In genomic region chr11:115606223-115607220, GRCh38 we compare ENCODE assay signal across 12 cellular contexts.
DNase-seq lines count a peak whose midpoint lies in the region; ATAC-seq and TF ChIP-seq lines count a peak whose summit lies in the region.
"Had no signal": no experiment of that assay in that cellular context is flagged by ENCODE, and none has a peak within 500 bp of the region (broad histone marks: within the 10 kb centered on the region; RNA-seq: fewer than 3 reads in every experiment).

No MANE protein-coding gene starts in this region.

- ATAC-seq in thoracic aorta (ENCODE audit: insufficient number of reproducible peaks, low FRiP score, low read depth) = no peak
- ATAC-seq in GM21515 (IDR thresholded peaks at IDR 0.05; ENCODE audit: unreplicated experiment) = no peak
- no peak for ATAC-seq in GM21737 (IDR thresholded peaks at IDR 0.05; ENCODE audit: unreplicated experiment)

- H3K9me3 ChIP-seq in right atrium auricular region = no peaks in the 10 kb centered on the region
- H3K9me3 ChIP-seq in thoracic aorta = no peaks in the 10 kb centered on the region

- H3K4me3 ChIP-seq in right atrium auricular region (no peak overlapping the region), thoracic aorta (peak overlapping the region; percentile 26)

- H3K27me3 ChIP-seq in right atrium auricular region = no peaks in the 10 kb centered on the region
- no peaks in the 10 kb centered on the region for H3K27me3 ChIP-seq in thoracic aorta (replicated peaks; ENCODE audit: insufficient read depth)

- H3K4me1 ChIP-seq in right atrium auricular region (peaks cover 0 to 24% of the 10 kb centered on the region in 2 donors), thoracic aorta (ENCODE audit: control insufficient read depth in 1 of 2, low read depth in 2 of 2) (peaks cover 6 to 16% of the 10 kb centered on the region in 2 donors)

- in situ Hi-C loops in GM13976 (cut with MboI; ENCODE audit: low sequenced_read_pairs, unreplicated experiment) = no loop called here

- DNase-seq in DMS79 treated with DMSO at 0.1 percent for 48 hours (lab: John Stamatoyannopoulos, UW) = peak; percentile 55
- DNase-seq in DMS79 (lab: John Stamatoyannopoulos, UW) = no peak
- peak; percentile 58 for DNase-seq in amniotic epithelial cell (ENCODE audit: low read depth)
- DNase-seq in right atrium auricular region (ENCODE audit: low spot score) = peak; percentile 62
- no peak for DNase-seq in thoracic aorta (ENCODE audit: low spot score)
- no peak for DNase-seq in GM13976 (ENCODE audit: low spot score)
- DNase-seq: 8988T; activated CD4-positive, alpha-beta T cell treated with anti-CD3 and anti-CD28 coated beads for 4 hours; activated effector memory CD4-positive, alpha-beta T cell treated with Interleukin-2 at 50 U/mL for 16 hours; Calu3 had no signal

- H3K27ac ChIP-seq in right atrium auricular region (peak overlapping the region; percentile 61 to 80), thoracic aorta (no peak overlapping the region)

- H3K36me3 ChIP-seq in right atrium auricular region (no peaks in the 10 kb centered on the region), thoracic aorta (no peaks in the 10 kb centered on the region)

- no peak for TF ChIP-seq CTCF in right atrium auricular region (IDR thresholded peaks at IDR 0.05)
- no peak for TF ChIP-seq CTCF in thoracic aorta (IDR thresholded peaks at IDR 0.05)
- no peak for TF ChIP-seq CTCF in GM13976 (IDR thresholded peaks at IDR 0.05; ENCODE audit: borderline replicate concordance, control extremely low read depth, extremely low read depth, insufficient read depth, missing control alignments)

Comparison
In these comparisons a context has a peak if more than half of its experiments do, and no peak if none do; other contexts are left out.
1. DNase-seq: peak in DMS79 treated with DMSO at 0.1 percent for 48 hours (single experiment), amniotic epithelial cell (single experiment) and right atrium auricular region (single experiment); none in DMS79 (single experiment), thoracic aorta (single experiment) and GM13976 (single experiment).
2. H3K27ac ChIP-seq: peak in right atrium auricular region (2 of 2); none in thoracic aorta (0 of 2).